Comparison of ENCODE assay signal across 8 cellular contexts in genomic region chr1:41361495-41362356, GRCh38. TPM values are rescaled to one million over a fixed set of nuclear protein-coding genes. Genes with fewer than 3 reads are reported as not detected.
DNase-seq lines count a peak whose midpoint lies in the region; ATAC-seq lines count a peak whose summit lies in the region.

No MANE protein-coding gene starts in this region.

- intact Hi-C loops in activated CD4-positive, alpha-beta memory T cell treated with anti-CD3 and anti-CD28 coated beads for 36 hours (cut with micrococcal nuclease): loop anchor here (10.0 kb wide), 1 partner anchor 377 kb away; no protein-coding TSS in a partner anchor

- H3K4me3 Mint-ChIP-seq in activated CD4-positive, alpha-beta memory T cell treated with anti-CD3 and anti-CD28 coated beads for 36 hours: no peak overlapping the region
- peak overlapping the region; percentile 55 for H3K4me3 Mint-ChIP-seq in stimulated activated memory B cell treated with anti-CD40 and anti-IgM and Interleukin-4, amounts not matched to agents 10 μg/mL and 1 μg/mL and 100 μg/mL, for 72 hours

- H3K36me3 Mint-ChIP-seq in activated CD4-positive, alpha-beta memory T cell treated with anti-CD3 and anti-CD28 coated beads for 36 hours: no peaks in the 10 kb centered on the region
- no peaks in the 10 kb centered on the region for H3K36me3 Mint-ChIP-seq in stimulated activated memory B cell treated with anti-CD40 and anti-IgM and Interleukin-4, amounts not matched to agents 10 μg/mL and 1 μg/mL and 100 μg/mL, for 72 hours

- H3K4me1 ChIP-seq in iPS DF 6.9 (ENCODE audit: control insufficient read depth, insufficient read depth, low read length): peaks cover 16% of the 10 kb centered on the region

- POLR2A ChIA-PET in activated CD4-positive, alpha-beta memory T cell treated with anti-CD3 and anti-CD28 coated beads for 36 hours (lab: Charles Lee): interaction anchor here (1.0 kb wide), 1 partner anchor 129 kb away, joined by 3 read pairs; no protein-coding TSS in a partner anchor

- peaks cover 23% of the 10 kb centered on the region for H3K27me3 ChIP-seq in iPS DF 6.9 (ENCODE audit: control insufficient read depth, insufficient read depth, low read length)

- peak overlapping the region; percentile 61 for H3K4me3 ChIP-seq in iPS DF 6.9 (ENCODE audit: low read length)

- CTCF ChIA-PET in activated CD4-positive, alpha-beta memory T cell treated with anti-CD3 and anti-CD28 coated beads for 36 hours (lab: Charles Lee): interaction anchor here (1.5 kb wide), 2 partner anchors 20 to 21 kb away, joined by 4 to 6 read pairs; no protein-coding TSS in a partner anchor

- peaks cover 4% of the 10 kb centered on the region for H3K4me1 Mint-ChIP-seq in activated CD4-positive, alpha-beta memory T cell treated with anti-CD3 and anti-CD28 coated beads for 36 hours (ENCODE audit: low read depth)
- peaks cover 5% of the 10 kb centered on the region for H3K4me1 Mint-ChIP-seq in stimulated activated memory B cell treated with anti-CD40 and anti-IgM and Interleukin-4, amounts not matched to agents 10 μg/mL and 1 μg/mL and 100 μg/mL, for 72 hours

- no peaks in the 10 kb centered on the region for H3K36me3 ChIP-seq in iPS DF 6.9 (ENCODE audit: control insufficient read depth, insufficient read depth, low read length)

- H3K27me3 Mint-ChIP-seq in activated CD4-positive, alpha-beta memory T cell treated with anti-CD3 and anti-CD28 coated beads for 36 hours: peaks cover 22% of the 10 kb centered on the region
- peaks cover 55% of the 10 kb centered on the region for H3K27me3 Mint-ChIP-seq in stimulated activated memory B cell treated with anti-CD40 and anti-IgM and Interleukin-4, amounts not matched to agents 10 μg/mL and 1 μg/mL and 100 μg/mL, for 72 hours

- H3K9me3 Mint-ChIP-seq in activated CD4-positive, alpha-beta memory T cell treated with anti-CD3 and anti-CD28 coated beads for 36 hours: no peaks in the 10 kb centered on the region
- H3K9me3 Mint-ChIP-seq in stimulated activated memory B cell treated with anti-CD40 and anti-IgM and Interleukin-4, amounts not matched to agents 10 μg/mL and 1 μg/mL and 100 μg/mL, for 72 hours: no peaks in the 10 kb centered on the region

- no peak overlapping the region for H3K27ac ChIP-seq in iPS DF 6.9 (ENCODE audit: low read length)

- peak; percentile 90 for DNase-seq in COLO668 (lab: John Stamatoyannopoulos, UW; ENCODE audit: unreplicated experiment)
- DNase-seq in activated CD4-positive, alpha-beta memory T cell treated with anti-CD3 and anti-CD28 coated beads for 36 hours: peak; percentile 38
- DNase-seq in iPS DF 6.9 (ENCODE audit: low read depth, low spot score): no peak
- DNase-seq in GM03348 (ENCODE audit: low spot score): no peak
- DNase-seq in SKM-1 (lab: John Stamatoyannopoulos, UW; ENCODE audit: unreplicated experiment): no peak

- no peak overlapping the region for H3K27ac Mint-ChIP-seq in activated CD4-positive, alpha-beta memory T cell treated with anti-CD3 and anti-CD28 coated beads for 36 hours
- no peak overlapping the region for H3K27ac Mint-ChIP-seq in stimulated activated memory B cell treated with anti-CD40 and anti-IgM and Interleukin-4, amounts not matched to agents 10 μg/mL and 1 μg/mL and 100 μg/mL, for 72 hours

- H3K9me3 ChIP-seq in iPS DF 6.9 (ENCODE audit: control insufficient read depth, insufficient read depth, low read length): no peaks in the 10 kb centered on the region

- peak; percentile 24 for ATAC-seq in GM19324 (IDR thresholded peaks at IDR 0.05; ENCODE audit: low FRiP score, unreplicated experiment)
- peak; percentile 18 for ATAC-seq in HG03442 (IDR thresholded peaks at IDR 0.05; ENCODE audit: unreplicated experiment)
- ATAC-seq in stimulated activated memory B cell treated with anti-CD40 and anti-IgM and Interleukin-4, amounts not matched to agents 10 μg/mL and 1 μg/mL and 100 μg/mL, for 72 hours: peak; percentile 43

- no CpG with 5 or more reads among the region's 113 CpGs for WGBS in iPS DF 6.9 (ENCODE audit: insufficient coverage, insufficient read length)

RNA-seq across cellular contexts. Expression of gene FOXO6, which starts 0.5 kb away (rescaled TPM):
- total RNA-seq in activated CD4-positive, alpha-beta memory T cell treated with anti-CD3 and anti-CD28 coated beads for 36 hours: under 1 TPM; 0.19 TPM

Comparison
In these comparisons a context has a peak if more than half of its experiments do, and no peak if none do; other contexts are left out.
1. DNase-seq: peak in COLO668 (single experiment) and activated CD4-positive, alpha-beta memory T cell treated with anti-CD3 and anti-CD28 coated beads for 36 hours (single experiment); none in iPS DF 6.9 (single experiment), GM03348 (single experiment) and SKM-1 (single experiment).
2. Peak in every context shown above with its lines, with median percentiles within 50 percentile points of each other: ATAC-seq.